Comparison of ENCODE assay signal across 1 cellular context in the genomic region with DNA sequence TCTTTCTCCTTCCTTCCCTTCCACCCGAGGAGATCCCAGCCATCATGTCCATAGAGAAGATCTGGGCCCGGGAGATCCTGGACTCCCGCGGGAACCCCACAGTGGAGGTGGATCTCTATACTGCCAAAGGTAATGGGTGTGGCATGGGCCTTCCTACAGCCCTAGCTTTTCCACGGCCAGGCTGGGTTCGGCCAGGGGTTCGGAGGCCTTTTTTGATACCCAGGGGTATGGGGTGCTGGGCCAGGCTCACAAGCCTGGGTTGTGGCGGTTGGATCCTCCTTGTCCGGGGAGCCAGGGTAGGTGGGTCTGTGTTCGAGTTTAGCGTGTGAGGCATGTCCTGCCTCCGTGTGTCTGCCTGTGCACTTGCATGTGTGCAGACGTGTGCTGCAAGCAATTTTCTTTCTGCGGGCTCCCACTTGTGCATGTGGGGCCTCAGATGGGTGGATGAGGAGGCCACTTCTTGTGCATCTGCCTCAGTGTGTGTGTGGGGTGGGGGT.
TF ChIP-seq lines count a peak whose summit lies in the region.

No MANE protein-coding gene starts in this region.

TF ChIP-seq in SK-N-SH treated with all-trans-retinoic acid at 6 μM for 48 hours, 23 proteins besides CTCF, POLR2A, EP300 and RAD21 (continued from another document):
- TF ChIP-seq, protein P1, sequence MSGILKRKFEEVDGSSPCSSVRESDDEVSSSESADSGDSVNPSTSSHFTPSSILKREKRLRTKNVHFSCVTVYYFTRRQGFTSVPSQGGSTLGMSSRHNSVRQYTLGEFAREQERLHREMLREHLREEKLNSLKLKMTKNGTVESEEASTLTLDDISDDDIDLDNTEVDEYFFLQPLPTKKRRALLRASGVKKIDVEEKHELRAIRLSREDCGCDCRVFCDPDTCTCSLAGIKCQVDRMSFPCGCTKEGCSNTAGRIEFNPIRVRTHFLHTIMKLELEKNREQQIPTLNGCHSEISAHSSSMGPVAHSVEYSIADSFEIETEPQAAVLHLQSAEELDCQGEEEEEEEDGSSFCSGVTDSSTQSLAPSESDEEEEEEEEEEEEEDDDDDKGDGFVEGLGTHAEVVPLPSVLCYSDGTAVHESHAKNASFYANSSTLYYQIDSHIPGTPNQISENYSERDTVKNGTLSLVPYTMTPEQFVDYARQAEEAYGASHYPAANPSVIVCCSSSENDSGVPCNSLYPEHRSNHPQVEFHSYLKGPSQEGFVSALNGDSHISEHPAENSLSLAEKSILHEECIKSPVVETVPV (CRISPR knock-in tag; IDR thresholded peaks at IDR 0.05): no peak
- TF ChIP-seq ESRRG (CRISPR knock-in tag; IDR thresholded peaks at IDR 0.05) (no peak), TCF4 (CRISPR knock-in tag; IDR thresholded peaks at IDR 0.05; ENCODE audit: borderline replicate concordance) (no peak), OSR1 (CRISPR knock-in tag; IDR thresholded peaks at IDR 0.05) (no peak), SNAI2 (CRISPR knock-in tag; IDR thresholded peaks at IDR 0.05) (no peak), ARNTL (CRISPR knock-in tag; IDR thresholded peaks at IDR 0.05; ENCODE audit: borderline replicate concordance, low read depth) (no peak), ZFP3 (CRISPR knock-in tag; IDR thresholded peaks at IDR 0.05) (no peak), TOX (CRISPR knock-in tag; IDR thresholded peaks at IDR 0.05; ENCODE audit: borderline replicate concordance) (no peak), ZNF8 (CRISPR knock-in tag; IDR thresholded peaks at IDR 0.05) (no peak), RARB (CRISPR knock-in tag; IDR thresholded peaks at IDR 0.05) (no peak)
